6 cellular contexts compared by ENCODE assay signal in the genomic region with DNA sequence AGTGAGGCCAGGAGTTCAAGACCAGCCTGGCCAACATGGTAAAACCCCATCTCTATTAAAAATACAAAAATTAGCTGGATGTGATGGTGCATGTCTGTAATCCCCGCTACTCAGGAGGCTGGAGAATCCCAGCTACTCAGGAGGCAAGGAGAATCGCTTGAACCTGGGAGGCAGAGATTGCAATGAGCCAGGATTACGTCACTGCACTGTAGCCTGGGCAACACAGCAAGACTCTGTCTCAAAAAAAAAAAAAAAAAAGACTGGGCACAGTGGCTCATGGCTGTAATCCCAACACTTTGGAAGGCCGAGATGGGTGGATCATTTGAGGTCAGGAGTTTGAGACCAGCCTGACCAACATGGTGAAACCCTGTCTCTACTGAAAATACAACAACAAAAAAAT. TPM values are rescaled to one million over a fixed set of nuclear protein-coding genes. Genes with fewer than 3 reads are reported as not detected.
"Had no signal": no experiment of that assay in that cellular context is flagged by ENCODE, and none has a peak within 500 bp of the region (broad histone marks: within the 10 kb centered on the region; RNA-seq: fewer than 3 reads in every experiment).

No MANE protein-coding gene starts in this region.

RNA-seq across cellular contexts. Expression of a gene that starts 45.0 kb away (rescaled TPM):
- total RNA-seq: activated CD8-positive, alpha-beta T cell treated with anti-CD3 and anti-CD28 coated beads for 36 hours; activated T-cell treated with anti-CD3 and anti-CD28 coated beads, Interleukin-2, amount 50 U/mL, for 4 hours; activated T-helper 17 cell treated with anti-CD3 and anti-CD28 coated beads, Interleukin-2, amount 50 U/mL, for 72 hours; endodermal cell; epithelial cell of proximal tubule; T-helper 2 cell treated with Interferon-gamma antibody and Interleukin-4, amounts not matched to agents 100 ng/mL and 5 ng/mL, for 36 hours had no signal
